21 cellular contexts compared by ENCODE assay signal in the genomic region with DNA sequence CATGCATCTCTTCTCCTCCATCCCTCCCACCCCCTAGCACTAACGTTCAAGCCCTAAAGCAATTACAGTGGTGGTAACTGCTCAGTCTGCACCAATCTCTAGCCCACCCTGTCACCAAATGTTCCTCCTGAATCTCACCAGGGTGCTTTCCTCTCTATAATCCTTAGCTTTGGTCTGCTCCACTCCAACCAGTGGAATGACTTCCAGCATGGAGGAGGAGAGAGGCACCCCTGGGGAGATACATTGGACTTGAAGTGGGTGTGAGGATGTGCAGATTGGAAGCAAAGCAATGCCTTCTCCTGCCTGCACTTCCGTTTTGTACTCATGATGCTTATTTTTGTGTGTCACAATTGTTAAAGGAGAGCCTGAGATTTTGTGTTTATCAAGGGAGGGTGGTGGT.
"Had no signal": no experiment of that assay in that cellular context is flagged by ENCODE, and none has a peak within 500 bp of the region (broad histone marks: within the 10 kb centered on the region; RNA-seq: fewer than 3 reads in every experiment).

No MANE protein-coding gene starts in this region.

- H3K36me3 ChIP-seq: esophagus squamous epithelium, gastrocnemius medialis, heart right ventricle, left lung, lower lobe of right lung had no signal

- H3K9me3 Mint-ChIP-seq: dendritic cell treated with granulocyte-macrophage colony-stimulating factor and Interleukin-4, amounts not matched to agents 40 ng/mL and 50 ng/mL, for 4 days; naive thymus-derived CD4-positive, alpha-beta T cell had no signal

- H3K4me3 ChIP-seq: esophagus squamous epithelium, gastrocnemius medialis, heart right ventricle, left lung, lower lobe of right lung had no signal

- H3K27me3 ChIP-seq: esophagus squamous epithelium, gastrocnemius medialis, heart right ventricle, left lung had no signal

- DNase-seq: cortex of kidney; effector CD8-positive, alpha-beta T cell; erythroblast; esophagus squamous epithelium; foreskin fibroblast; foreskin melanocyte; gastrocnemius medialis; glutamatergic neuron; head of caudate nucleus; heart right ventricle; hippocampal formation; left cardiac atrium; left lung; left ventricle myocardium superior; lower lobe of right lung; mesenchymal stem cell; midbrain; naive thymus-derived CD4-positive, alpha-beta T cell had no signal

- H3K4me3 Mint-ChIP-seq: dendritic cell treated with granulocyte-macrophage colony-stimulating factor and Interleukin-4, amounts not matched to agents 40 ng/mL and 50 ng/mL, for 4 days; naive thymus-derived CD4-positive, alpha-beta T cell had no signal

- H3K27ac Mint-ChIP-seq: dendritic cell treated with granulocyte-macrophage colony-stimulating factor and Interleukin-4, amounts not matched to agents 40 ng/mL and 50 ng/mL, for 4 days had no signal

- H3K27ac ChIP-seq: epithelial cell of prostate, esophagus squamous epithelium, gastrocnemius medialis, heart right ventricle, left lung, lower lobe of right lung had no signal

- H3K27me3 Mint-ChIP-seq: dendritic cell treated with granulocyte-macrophage colony-stimulating factor and Interleukin-4, amounts not matched to agents 40 ng/mL and 50 ng/mL, for 4 days had no signal

- ATAC-seq: esophagus mucosa; gastrocnemius medialis; heart right ventricle; left cardiac atrium; left lung; left ventricle myocardium superior; lower lobe of right lung; naive thymus-derived CD4-positive, alpha-beta T cell had no signal

- H3K9me3 ChIP-seq: esophagus squamous epithelium, gastrocnemius medialis, heart right ventricle, left lung, lower lobe of right lung had no signal

- H3K4me1 ChIP-seq: gastrocnemius medialis, heart right ventricle, left lung, lower lobe of right lung had no signal
